Comparison of ENCODE assay signal across 25 cellular contexts in genomic region chr21:14300074-14300473, GRCh38.
"Had no signal": no experiment of that assay in that cellular context is flagged by ENCODE, and none has a peak within 500 bp of the region (broad histone marks: within the 10 kb centered on the region; RNA-seq: fewer than 3 reads in every experiment).

No MANE protein-coding gene starts in this region.

- H3K36me3 ChIP-seq: colonic mucosa, esophagus muscularis mucosa, esophagus squamous epithelium, gastrocnemius medialis, gastroesophageal sphincter, heart left ventricle, heart right ventricle had no signal

- DNase-seq: colonic mucosa; cortex of kidney; dorsolateral prefrontal cortex; effector CD4-positive, alpha-beta T cell; effector CD8-positive, alpha-beta T cell; effector memory CD4-positive, alpha-beta T cell; effector memory CD8-positive, alpha-beta T cell; endodermal cell; erythroblast; esophagus squamous epithelium; foreskin fibroblast; foreskin keratinocyte; foreskin melanocyte; gastrocnemius medialis; glutamatergic neuron; head of caudate nucleus; heart left ventricle; heart right ventricle had no signal

- H3K79me2 ChIP-seq: hepatocyte had no signal

- FAIRE-seq: endometrium had no signal

- H3K4me3 ChIP-seq: colonic mucosa, coronary artery, dorsolateral prefrontal cortex, esophagus muscularis mucosa, esophagus squamous epithelium, gastrocnemius medialis, gastroesophageal sphincter, heart left ventricle, heart right ventricle, hepatocyte had no signal

- H3K4me1 ChIP-seq: colonic mucosa, esophagus muscularis mucosa, esophagus squamous epithelium, foreskin keratinocyte, gastrocnemius medialis, gastroesophageal sphincter, heart left ventricle, heart right ventricle had no signal

- H3K27me3 ChIP-seq: colonic mucosa, esophagus muscularis mucosa, esophagus squamous epithelium, foreskin keratinocyte, gastrocnemius medialis, gastroesophageal sphincter, heart left ventricle, heart right ventricle, hepatocyte had no signal

- H3K4me2 ChIP-seq: hepatocyte had no signal

- H3K9me3 ChIP-seq: colonic mucosa, esophagus muscularis mucosa, esophagus squamous epithelium, gastrocnemius medialis, gastroesophageal sphincter, heart left ventricle, heart right ventricle had no signal

- ATAC-seq: effector memory CD8-positive, alpha-beta T cell; esophagus mucosa; foreskin keratinocyte; gastrocnemius medialis; gastroesophageal sphincter; heart left ventricle; heart right ventricle had no signal

- H3K27ac ChIP-seq: colonic mucosa, coronary artery, dorsolateral prefrontal cortex, epithelial cell of prostate, esophagus muscularis mucosa, esophagus squamous epithelium, foreskin keratinocyte, gastrocnemius medialis, gastroesophageal sphincter, heart left ventricle, heart right ventricle, hepatocyte had no signal

- H2AFZ ChIP-seq: hepatocyte had no signal
